In the genomic region with DNA sequence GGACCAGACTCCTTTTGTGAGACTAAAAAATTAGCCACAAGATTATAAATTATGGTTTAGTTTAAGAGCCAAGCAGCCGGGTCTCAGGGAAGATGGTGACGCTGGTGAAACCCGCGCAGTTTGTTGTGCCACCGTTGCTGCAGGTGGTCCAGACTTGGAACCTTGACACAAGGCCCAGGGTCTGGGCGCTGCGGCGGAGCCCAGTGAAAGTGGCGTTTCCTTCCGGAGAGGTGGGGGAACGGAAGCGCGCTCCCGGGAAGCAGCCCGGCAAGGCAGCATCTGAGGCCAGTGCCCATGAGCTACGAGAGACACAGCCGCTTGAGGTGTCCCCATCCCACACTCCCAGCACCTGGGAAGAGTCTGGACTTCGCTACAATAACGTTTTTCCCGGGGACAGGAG, we compare ENCODE assay signal across 2 cellular contexts.
TF ChIP-seq lines count a peak whose summit lies in the region.

No MANE protein-coding gene starts in this region.

TF ChIP-seq in GM23338, 12 proteins besides CTCF, POLR2A, EP300 and RAD21 (continued from another document):
- TF ChIP-seq CREB1 (CRISPR knock-in tag; IDR thresholded peaks at IDR 0.05; ENCODE audit: low read depth) (no peak), STAT1 (IDR thresholded peaks at IDR 0.05; ENCODE audit: unreplicated experiment) (no peak), ZNF114 (CRISPR knock-in tag; IDR thresholded peaks at IDR 0.05) (no peak), ZNF331 (CRISPR knock-in tag; IDR thresholded peaks at IDR 0.05; ENCODE audit: low read depth) (no peak), POLR2AphosphoS5 (IDR thresholded peaks at IDR 0.05; ENCODE audit: low read depth) (no peak), JUNB (IDR thresholded peaks at IDR 0.05; ENCODE audit: unreplicated experiment) (no peak), EZH2phosphoT487 (IDR thresholded peaks at IDR 0.05; ENCODE audit: unreplicated experiment) (no peak), EZH2 (IDR thresholded peaks at IDR 0.05; ENCODE audit: low read depth, unreplicated experiment) (no peak), NANOG (IDR thresholded peaks at IDR 0.05; ENCODE audit: borderline replicate concordance) (no peak)
- TF ChIP-seq, protein P1, sequence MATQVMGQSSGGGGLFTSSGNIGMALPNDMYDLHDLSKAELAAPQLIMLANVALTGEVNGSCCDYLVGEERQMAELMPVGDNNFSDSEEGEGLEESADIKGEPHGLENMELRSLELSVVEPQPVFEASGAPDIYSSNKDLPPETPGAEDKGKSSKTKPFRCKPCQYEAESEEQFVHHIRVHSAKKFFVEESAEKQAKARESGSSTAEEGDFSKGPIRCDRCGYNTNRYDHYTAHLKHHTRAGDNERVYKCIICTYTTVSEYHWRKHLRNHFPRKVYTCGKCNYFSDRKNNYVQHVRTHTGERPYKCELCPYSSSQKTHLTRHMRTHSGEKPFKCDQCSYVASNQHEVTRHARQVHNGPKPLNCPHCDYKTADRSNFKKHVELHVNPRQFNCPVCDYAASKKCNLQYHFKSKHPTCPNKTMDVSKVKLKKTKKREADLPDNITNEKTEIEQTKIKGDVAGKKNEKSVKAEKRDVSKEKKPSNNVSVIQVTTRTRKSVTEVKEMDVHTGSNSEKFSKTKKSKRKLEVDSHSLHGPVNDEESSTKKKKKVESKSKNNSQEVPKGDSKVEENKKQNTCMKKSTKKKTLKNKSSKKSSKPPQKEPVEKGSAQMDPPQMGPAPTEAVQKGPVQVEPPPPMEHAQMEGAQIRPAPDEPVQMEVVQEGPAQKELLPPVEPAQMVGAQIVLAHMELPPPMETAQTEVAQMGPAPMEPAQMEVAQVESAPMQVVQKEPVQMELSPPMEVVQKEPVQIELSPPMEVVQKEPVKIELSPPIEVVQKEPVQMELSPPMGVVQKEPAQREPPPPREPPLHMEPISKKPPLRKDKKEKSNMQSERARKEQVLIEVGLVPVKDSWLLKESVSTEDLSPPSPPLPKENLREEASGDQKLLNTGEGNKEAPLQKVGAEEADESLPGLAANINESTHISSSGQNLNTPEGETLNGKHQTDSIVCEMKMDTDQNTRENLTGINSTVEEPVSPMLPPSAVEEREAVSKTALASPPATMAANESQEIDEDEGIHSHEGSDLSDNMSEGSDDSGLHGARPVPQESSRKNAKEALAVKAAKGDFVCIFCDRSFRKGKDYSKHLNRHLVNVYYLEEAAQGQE (IDR thresholded peaks at IDR 0.05; ENCODE audit: unreplicated experiment) = no peak
- TF ChIP-seq, protein P2, sequence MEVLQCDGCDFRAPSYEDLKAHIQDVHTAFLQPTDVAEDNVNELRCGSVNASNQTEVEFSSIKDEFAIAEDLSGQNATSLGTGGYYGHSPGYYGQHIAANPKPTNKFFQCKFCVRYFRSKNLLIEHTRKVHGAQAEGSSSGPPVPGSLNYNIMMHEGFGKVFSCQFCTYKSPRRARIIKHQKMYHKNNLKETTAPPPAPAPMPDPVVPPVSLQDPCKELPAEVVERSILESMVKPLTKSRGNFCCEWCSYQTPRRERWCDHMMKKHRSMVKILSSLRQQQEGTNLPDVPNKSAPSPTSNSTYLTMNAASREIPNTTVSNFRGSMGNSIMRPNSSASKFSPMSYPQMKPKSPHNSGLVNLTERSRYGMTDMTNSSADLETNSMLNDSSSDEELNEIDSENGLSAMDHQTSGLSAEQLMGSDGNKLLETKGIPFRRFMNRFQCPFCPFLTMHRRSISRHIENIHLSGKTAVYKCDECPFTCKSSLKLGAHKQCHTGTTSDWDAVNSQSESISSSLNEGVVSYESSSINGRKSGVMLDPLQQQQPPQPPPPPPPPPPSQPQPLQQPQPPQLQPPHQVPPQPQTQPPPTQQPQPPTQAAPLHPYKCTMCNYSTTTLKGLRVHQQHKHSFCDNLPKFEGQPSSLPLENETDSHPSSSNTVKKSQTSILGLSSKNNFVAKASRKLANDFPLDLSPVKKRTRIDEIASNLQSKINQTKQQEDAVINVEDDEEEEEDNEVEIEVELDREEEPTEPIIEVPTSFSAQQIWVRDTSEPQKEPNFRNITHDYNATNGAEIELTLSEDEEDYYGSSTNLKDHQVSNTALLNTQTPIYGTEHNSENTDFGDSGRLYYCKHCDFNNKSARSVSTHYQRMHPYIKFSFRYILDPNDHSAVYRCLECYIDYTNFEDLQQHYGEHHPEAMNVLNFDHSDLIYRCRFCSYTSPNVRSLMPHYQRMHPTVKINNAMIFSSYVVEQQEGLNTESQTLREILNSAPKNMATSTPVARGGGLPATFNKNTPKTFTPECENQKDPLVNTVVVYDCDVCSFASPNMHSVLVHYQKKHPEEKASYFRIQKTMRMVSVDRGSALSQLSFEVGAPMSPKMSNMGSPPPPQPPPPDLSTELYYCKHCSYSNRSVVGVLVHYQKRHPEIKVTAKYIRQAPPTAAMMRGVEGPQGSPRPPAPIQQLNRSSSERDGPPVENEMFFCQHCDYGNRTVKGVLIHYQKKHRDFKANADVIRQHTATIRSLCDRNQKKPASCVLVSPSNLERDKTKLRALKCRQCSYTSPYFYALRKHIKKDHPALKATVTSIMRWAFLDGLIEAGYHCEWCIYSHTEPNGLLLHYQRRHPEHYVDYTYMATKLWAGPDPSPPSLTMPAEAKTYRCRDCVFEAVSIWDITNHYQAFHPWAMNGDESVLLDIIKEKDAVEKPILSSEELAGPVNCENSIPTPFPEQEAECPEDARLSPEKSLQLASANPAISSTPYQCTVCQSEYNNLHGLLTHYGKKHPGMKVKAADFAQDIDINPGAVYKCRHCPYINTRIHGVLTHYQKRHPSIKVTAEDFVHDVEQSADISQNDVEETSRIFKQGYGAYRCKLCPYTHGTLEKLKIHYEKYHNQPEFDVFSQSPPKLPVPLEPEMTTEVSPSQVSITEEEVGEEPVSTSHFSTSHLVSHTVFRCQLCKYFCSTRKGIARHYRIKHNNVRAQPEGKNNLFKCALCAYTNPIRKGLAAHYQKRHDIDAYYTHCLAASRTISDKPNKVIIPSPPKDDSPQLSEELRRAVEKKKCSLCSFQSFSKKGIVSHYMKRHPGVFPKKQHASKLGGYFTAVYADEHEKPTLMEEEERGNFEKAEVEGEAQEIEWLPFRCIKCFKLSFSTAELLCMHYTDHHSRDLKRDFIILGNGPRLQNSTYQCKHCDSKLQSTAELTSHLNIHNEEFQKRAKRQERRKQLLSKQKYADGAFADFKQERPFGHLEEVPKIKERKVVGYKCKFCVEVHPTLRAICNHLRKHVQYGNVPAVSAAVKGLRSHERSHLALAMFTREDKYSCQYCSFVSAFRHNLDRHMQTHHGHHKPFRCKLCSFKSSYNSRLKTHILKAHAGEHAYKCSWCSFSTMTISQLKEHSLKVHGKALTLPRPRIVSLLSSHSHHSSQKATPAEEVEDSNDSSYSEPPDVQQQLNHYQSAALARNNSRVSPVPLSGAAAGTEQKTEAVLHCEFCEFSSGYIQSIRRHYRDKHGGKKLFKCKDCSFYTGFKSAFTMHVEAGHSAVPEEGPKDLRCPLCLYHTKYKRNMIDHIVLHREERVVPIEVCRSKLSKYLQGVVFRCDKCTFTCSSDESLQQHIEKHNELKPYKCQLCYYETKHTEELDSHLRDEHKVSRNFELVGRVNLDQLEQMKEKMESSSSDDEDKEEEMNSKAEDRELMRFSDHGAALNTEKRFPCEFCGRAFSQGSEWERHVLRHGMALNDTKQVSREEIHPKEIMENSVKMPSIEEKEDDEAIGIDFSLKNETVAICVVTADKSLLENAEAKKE (CRISPR knock-in tag; IDR thresholded peaks at IDR 0.05) = no peak

TF ChIP-seq in K562, 482 proteins besides CTCF, POLR2A, EP300 and RAD21:
- TF ChIP-seq, protein P3, sequence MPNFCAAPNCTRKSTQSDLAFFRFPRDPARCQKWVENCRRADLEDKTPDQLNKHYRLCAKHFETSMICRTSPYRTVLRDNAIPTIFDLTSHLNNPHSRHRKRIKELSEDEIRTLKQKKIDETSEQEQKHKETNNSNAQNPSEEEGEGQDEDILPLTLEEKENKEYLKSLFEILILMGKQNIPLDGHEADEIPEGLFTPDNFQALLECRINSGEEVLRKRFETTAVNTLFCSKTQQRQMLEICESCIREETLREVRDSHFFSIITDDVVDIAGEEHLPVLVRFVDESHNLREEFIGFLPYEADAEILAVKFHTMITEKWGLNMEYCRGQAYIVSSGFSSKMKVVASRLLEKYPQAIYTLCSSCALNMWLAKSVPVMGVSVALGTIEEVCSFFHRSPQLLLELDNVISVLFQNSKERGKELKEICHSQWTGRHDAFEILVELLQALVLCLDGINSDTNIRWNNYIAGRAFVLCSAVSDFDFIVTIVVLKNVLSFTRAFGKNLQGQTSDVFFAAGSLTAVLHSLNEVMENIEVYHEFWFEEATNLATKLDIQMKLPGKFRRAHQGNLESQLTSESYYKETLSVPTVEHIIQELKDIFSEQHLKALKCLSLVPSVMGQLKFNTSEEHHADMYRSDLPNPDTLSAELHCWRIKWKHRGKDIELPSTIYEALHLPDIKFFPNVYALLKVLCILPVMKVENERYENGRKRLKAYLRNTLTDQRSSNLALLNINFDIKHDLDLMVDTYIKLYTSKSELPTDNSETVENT (CRISPR knock-in tag; IDR thresholded peaks at IDR 0.05) = no peak
- TF ChIP-seq NFE2L1 (tag; IDR thresholded peaks at IDR 0.05; ENCODE audit: borderline replicate concordance, low read depth) (no peak), ZNF444 (CRISPR knock-in tag; IDR thresholded peaks at IDR 0.05) (no peak), TCF7 (IDR thresholded peaks at IDR 0.05; ENCODE audit: borderline replicate concordance) (no peak), ZNF3 (CRISPR knock-in tag; IDR thresholded peaks at IDR 0.05) (no peak), SPI1 (IDR thresholded peaks at IDR 0.05; ENCODE audit: borderline replicate concordance, low read depth, low read length) (no peak), POLR2AphosphoS5 (IDR thresholded peaks at IDR 0.05; ENCODE audit: control insufficient read depth, insufficient read depth, low read depth, low read length) (no peak)
